18 cellular contexts compared by ENCODE assay signal in genomic region chr13:84567848-84568247, GRCh38.
DNase-seq lines count a peak whose midpoint lies in the region; ATAC-seq and TF ChIP-seq lines count a peak whose summit lies in the region.
"Had no signal": no experiment of that assay in that cellular context is flagged by ENCODE, and none has a peak within 500 bp of the region (broad histone marks: within the 10 kb centered on the region; RNA-seq: fewer than 3 reads in every experiment).

No MANE protein-coding gene starts in this region.

- H3K4me3 Mint-ChIP-seq in HFFc6 = peak overlapping the region; percentile 13
- H3K4me3 Mint-ChIP-seq: GM23338; IgD-negative memory B cell; T-helper 2 cell treated with Interferon-gamma antibody and Interleukin-4, amounts not matched to agents 5 μg/mL and 100 μg/mL, for 36 hours had no signal

- no peaks in the 10 kb centered on the region for H3K9me3 ChIP-seq in neuronal stem cell (replicated peaks in 1 of 2; ENCODE audit: control insufficient read depth in 2 of 2, insufficient read depth in 1 of 2, low read depth in 1 of 2, low read length in 2 of 2)
- H3K9me3 ChIP-seq: SJCRH30 had no signal

- ATAC-seq in activated CD4-positive, CD25-positive, alpha-beta regulatory T cell treated with anti-CD3 and anti-CD28 coated beads, Interleukin-2, amount 50 U/mL, for 24 hours = no peak
- ATAC-seq: GM23338 had no signal

- H3K9ac ChIP-seq in neuronal stem cell (ENCODE audit: low read depth, low read length, poor library complexity) = no peak overlapping the region

- no peak overlapping the region for H2BK12ac ChIP-seq in neuronal stem cell (ENCODE audit: low read length)

- TF ChIP-seq CTCF in HFFc6 (IDR thresholded peaks at IDR 0.05) (no peak), GM10266 (IDR thresholded peaks at IDR 0.05; ENCODE audit: control insufficient read depth, insufficient read depth, low read depth, missing control alignments) (no peak)

- no peaks in the 10 kb centered on the region for H3K79me1 ChIP-seq in neuronal stem cell (ENCODE audit: low read depth, low read length)

- no peaks in the 10 kb centered on the region for H3K27me3 ChIP-seq in neuronal stem cell (ENCODE audit: control insufficient read depth in 3 of 3, insufficient read depth in 3 of 3, low read depth in 1 of 3, low read length in 3 of 3)
- H3K27me3 ChIP-seq: SJCRH30 had no signal

- H3K27ac Mint-ChIP-seq in HFFc6 = peak overlapping the region; percentile 1; the same call in 1 of the 2 replicates
- H3K27ac Mint-ChIP-seq: T-helper 2 cell treated with Interferon-gamma antibody and Interleukin-4, amounts not matched to agents 5 μg/mL and 100 μg/mL, for 36 hours had no signal

- H3K4ac ChIP-seq in neuronal stem cell (ENCODE audit: low read length) = no peak overlapping the region

- no peak overlapping the region for H3K23ac ChIP-seq in neuronal stem cell (ENCODE audit: low read depth, low read length, poor library complexity)

- no peaks in the 10 kb centered on the region for H3K9me3 Mint-ChIP-seq in HFFc6
- H3K9me3 Mint-ChIP-seq: GM23338 had no signal

- H4K8ac ChIP-seq in neuronal stem cell (ENCODE audit: low read depth, low read length) = no peak overlapping the region

- no peak overlapping the region for H2BK5ac ChIP-seq in neuronal stem cell (ENCODE audit: low read length)

- H3K4me3 ChIP-seq in neuronal stem cell (ENCODE audit: low read length in 2 of 2) = no peak overlapping the region
- H3K4me3 ChIP-seq: GM23338, SJCRH30 had no signal

- 0 out of 2 replicates have a peak, but pooled peaks cover 5% of the 10 kb centered on the region for H3K36me3 Mint-ChIP-seq in HFFc6 (ENCODE audit: low read depth)
- H3K36me3 Mint-ChIP-seq: CD4-positive, alpha-beta memory T cell; IgD-negative memory B cell had no signal

- H2AFZ ChIP-seq in neuronal stem cell (ENCODE audit: low read length) = peak overlapping the region; percentile 4
- H2AFZ ChIP-seq: GM23338 had no signal

- H2BK120ac ChIP-seq in neuronal stem cell (ENCODE audit: low read depth, low read length) = no peak overlapping the region

- no peak overlapping the region for H3K4me2 ChIP-seq in neuronal stem cell (ENCODE audit: insufficient read depth, low read length, poor library complexity, severe bottlenecking)
- H3K4me2 ChIP-seq: GM23338 had no signal

- no peak overlapping the region for H2BK15ac ChIP-seq in neuronal stem cell (ENCODE audit: low read length)

- H2AK5ac ChIP-seq in neuronal stem cell (ENCODE audit: low read depth, low read length) = no peak overlapping the region

- no peak overlapping the region for H4K91ac ChIP-seq in neuronal stem cell (ENCODE audit: low read depth, low read length, poor library complexity)

- H3K27ac ChIP-seq in neuronal stem cell (replicated peaks; ENCODE audit: low read length) = no peak overlapping the region
- H3K27ac ChIP-seq: SJCRH30 had no signal

- DNase-seq in HFFc6 = no peak
- peak; percentile 5 for DNase-seq in MV-4-11 (lab: John Stamatoyannopoulos, UW)
- DNase-seq in SKM-1 treated with dmso at 0.1 percent for 144 hours (lab: John Stamatoyannopoulos, UW; ENCODE audit: unreplicated experiment) = peak; percentile 34
- no peak for DNase-seq in neuronal stem cell (ENCODE audit: low spot score)
- no peak for DNase-seq in GM10266 (ENCODE audit: extremely low spot score)
- no peak for DNase-seq in putamen (ENCODE audit: low spot score)
- DNase-seq: CD4-positive, alpha-beta memory T cell; DMS79; NCI-H1092; NCI-H146; NCI-H226; NCI-H524 treated with DMSO at 0.1 percent for 48 hours; RPMI8226; SJCRH30 had no signal

- no peak overlapping the region for H3K18ac ChIP-seq in neuronal stem cell (ENCODE audit: low read length)

- peaks cover 75% of the 10 kb centered on the region for H3K4me1 Mint-ChIP-seq in HFFc6 (ENCODE audit: low read depth)
- H3K4me1 Mint-ChIP-seq: CD4-positive, alpha-beta memory T cell; GM23338; IgD-negative memory B cell had no signal

- no peaks in the 10 kb centered on the region for H3K27me3 Mint-ChIP-seq in HFFc6 (ENCODE audit: insufficient read depth)
- H3K27me3 Mint-ChIP-seq: CD4-positive, alpha-beta memory T cell; IgD-negative memory B cell had no signal

- H3K14ac ChIP-seq in neuronal stem cell (ENCODE audit: low read length) = no peak overlapping the region

- H3K36me3 ChIP-seq in neuronal stem cell (replicated peaks in 1 of 2; ENCODE audit: control insufficient read depth in 2 of 2, insufficient read depth in 2 of 2, low read length in 2 of 2) = no peaks in the 10 kb centered on the region
- H3K36me3 ChIP-seq: SJCRH30 had no signal

- no peaks in the 10 kb centered on the region for H3K4me1 ChIP-seq in neuronal stem cell (ENCODE audit: control insufficient read depth in 2 of 2, insufficient read depth in 1 of 2, low read depth in 1 of 2, low read length in 2 of 2)
- H3K4me1 ChIP-seq: SJCRH30 had no signal

- no CpG with 5 or more reads among the region's 1 CpG for WGBS in neuronal stem cell (ENCODE audit: extremely low coverage in 2 of 2, insufficient read length in 2 of 2, insufficient replicate concordance in 1 of 2), 2 donors

Comparison
In these comparisons a context has a peak if more than half of its experiments do, and no peak if none do; other contexts are left out.
1. DNase-seq: peak in MV-4-11 (single experiment) and SKM-1 treated with dmso at 0.1 percent for 144 hours (single experiment); none in HFFc6 (single experiment), neuronal stem cell (single experiment), GM10266 (single experiment) and putamen (single experiment).